ENCODE assay signal across 21 cellular contexts in the genomic region with DNA sequence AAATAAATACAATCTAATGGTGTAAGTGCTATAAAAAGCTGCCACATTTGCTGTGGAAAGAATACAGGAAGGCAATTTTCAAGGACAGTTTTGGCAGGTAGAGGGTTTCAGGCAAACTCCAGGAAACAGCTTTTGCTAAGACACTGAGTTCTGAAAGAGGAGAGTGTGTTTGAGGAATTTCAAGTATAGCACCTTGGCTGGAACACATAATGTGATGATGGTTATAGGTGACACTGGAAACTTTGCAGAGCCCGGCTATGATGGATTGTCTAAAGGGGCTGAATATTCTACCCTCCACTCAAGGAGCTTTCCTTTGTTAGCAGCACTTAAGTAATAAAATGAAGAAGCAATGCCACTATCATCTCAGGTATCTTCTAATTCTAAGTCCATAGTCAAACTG.
"Had no signal": no experiment of that assay in that cellular context is flagged by ENCODE, and none has a peak within 500 bp of the region (broad histone marks: within the 10 kb centered on the region; RNA-seq: fewer than 3 reads in every experiment).

No MANE protein-coding gene starts in this region.

- DNase-seq: activated CD4-positive, alpha-beta T cell treated with anti-CD3 and anti-CD28 coated beads for 48 hours; activated CD4-positive, alpha-beta T cell treated with anti-CD3 and anti-CD28 coated beads, Interleukin-2, amount 50 U/mL, for 4 hours; activated CD4-positive, CD25-positive, alpha-beta regulatory T cell treated with anti-CD3 and anti-CD28 coated beads, Interleukin-2, amount 50 U/mL, for 72 hours; activated CD8-positive, alpha-beta memory T cell treated with anti-CD3 and anti-CD28 coated beads, Interleukin-2, amount 50 U/mL, for 48 hours; activated CD8-positive, alpha-beta T cell treated with anti-CD3 and anti-CD28 coated beads, Interleukin-2, amount 10 ng/mL, durations not matched to agents 7 days and 5 days; activated naive CD4-positive, alpha-beta T cell treated with anti-CD3 and anti-CD28 coated beads, Interleukin-2, amount 50 U/mL, for 16 hours; activated naive CD8-positive, alpha-beta T cell treated with anti-CD3 and anti-CD28 coated beads, Interleukin-2, amount 10 ng/mL, durations not matched to agents 7 days and 5 days; activated T-cell treated with anti-CD3 and anti-CD28 coated beads, Interleukin-2, amount 50 U/mL, for 1 hour; adrenal gland; anterior cingulate cortex; MG63; MV-4-11; NCI-H1092 treated with DMSO at 0.1 percent for 48 hours; NCI-H1417 treated with DMSO at 0.1 percent for 48 hours; NCI-H1694; NCI-H2029; NCI-H2107; NCI-H2227 treated with DMSO at 0.1 percent for 48 hours; NCI-H510A; NCI-H526 treated with DMSO at 0.1 percent for 48 hours; NCI-H82 had no signal

- ATAC-seq: activated CD8-positive, alpha-beta T cell treated with anti-CD3 and anti-CD28 coated beads, Interleukin-2, amount 10 ng/mL, durations not matched to agents 7 days and 5 days had no signal
